14 cellular contexts compared by ENCODE assay signal in the genomic region with DNA sequence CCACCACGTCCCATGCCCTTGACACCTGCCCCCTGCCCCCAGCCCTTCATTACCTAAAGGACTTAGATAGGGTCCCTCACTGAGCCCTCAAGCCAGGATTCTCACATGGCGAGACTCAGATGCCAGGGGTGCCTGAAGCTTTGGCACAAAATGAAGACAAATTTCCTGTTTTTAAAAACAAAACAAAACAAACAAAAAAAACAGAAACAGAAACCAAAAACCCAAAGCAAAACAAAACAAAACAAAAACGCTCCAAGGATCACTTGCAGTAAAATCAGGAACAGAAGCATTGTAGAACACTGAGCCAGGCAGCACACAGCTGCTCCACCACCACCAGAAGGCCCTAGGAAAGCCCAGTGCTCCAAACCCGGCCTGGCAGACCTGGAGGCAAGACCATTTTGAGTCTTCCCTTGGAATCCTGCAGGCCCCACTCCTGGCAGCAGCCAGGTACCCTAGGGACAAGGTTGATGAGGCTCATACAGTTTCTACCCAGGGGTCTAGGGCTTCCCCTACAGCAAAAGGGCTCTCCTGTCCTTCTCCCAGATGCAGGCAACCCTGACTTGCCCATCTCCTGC. TPM values are rescaled to one million over a fixed set of nuclear protein-coding genes. Genes with fewer than 3 reads are reported as not detected.
DNase-seq lines count a peak whose midpoint lies in the region; ATAC-seq, FAIRE-seq and TF ChIP-seq lines count a peak whose summit lies in the region.
"Had no signal": no experiment of that assay in that cellular context is flagged by ENCODE, and none has a peak within 500 bp of the region (broad histone marks: within the 10 kb centered on the region; RNA-seq: fewer than 3 reads in every experiment).

No MANE protein-coding gene starts in this region.

- H3K9me3 Mint-ChIP-seq in activated naive CD8-positive, alpha-beta T cell treated with anti-CD3 and anti-CD28 coated beads, Interleukin-2, amount 10 ng/mL, durations not matched to agents 7 days and 5 days, result no peaks in the 10 kb centered on the region
- no peaks in the 10 kb centered on the region for H3K9me3 Mint-ChIP-seq in activated naive CD8-positive, alpha-beta T cell treated with anti-CD3 and anti-CD28 coated beads for 36 hours
- H3K9me3 Mint-ChIP-seq in astrocyte (ENCODE audit: unreplicated experiment), result no peaks in the 10 kb centered on the region

- no peak overlapping the region for H3K9ac ChIP-seq in astrocyte (ENCODE audit: low read length)
- H3K9ac ChIP-seq in HepG2 (ENCODE audit: insufficient read depth, low read depth, low read length), result peak overlapping the region; percentile 54

- H3K4me1 Mint-ChIP-seq in activated naive CD8-positive, alpha-beta T cell treated with anti-CD3 and anti-CD28 coated beads, Interleukin-2, amount 10 ng/mL, durations not matched to agents 7 days and 5 days, result peaks cover 24% of the 10 kb centered on the region
- H3K4me1 Mint-ChIP-seq in activated naive CD8-positive, alpha-beta T cell treated with anti-CD3 and anti-CD28 coated beads for 36 hours, result peaks cover 21% of the 10 kb centered on the region
- H3K4me1 Mint-ChIP-seq in astrocyte (ENCODE audit: low read depth, unreplicated experiment), result peaks cover 51% of the 10 kb centered on the region

- in situ Hi-C loops in HepG2 (cut with HindIII; ENCODE audit: extremely low pct_ligation_motif_present, low pct_unique_long_range_greater_than_20kb), result no loop called here

- H3K79me2 ChIP-seq in astrocyte (ENCODE audit: insufficient read depth, low read length) (no peaks in the 10 kb centered on the region), HepG2 (ENCODE audit: insufficient read depth, low read length) (peaks cover 83% of the 10 kb centered on the region)

- ATAC-seq in activated naive CD8-positive, alpha-beta T cell treated with anti-CD3 and anti-CD28 coated beads, Interleukin-2, amount 10 ng/mL, durations not matched to agents 7 days and 5 days (ENCODE audit: low read depth), result no peak
- ATAC-seq in HepG2, result no peak
- ATAC-seq: psoas muscle had no signal

- H3K4me3 Mint-ChIP-seq in activated naive CD8-positive, alpha-beta T cell treated with anti-CD3 and anti-CD28 coated beads, Interleukin-2, amount 10 ng/mL, durations not matched to agents 7 days and 5 days, result no peak overlapping the region
- no peak overlapping the region for H3K4me3 Mint-ChIP-seq in activated naive CD8-positive, alpha-beta T cell treated with anti-CD3 and anti-CD28 coated beads for 36 hours
- H3K4me3 Mint-ChIP-seq in astrocyte (ENCODE audit: unreplicated experiment), result no peak overlapping the region
- H3K4me3 Mint-ChIP-seq: activated naive CD8-positive, alpha-beta T cell had no signal

- no peak for FAIRE-seq in astrocyte (lab: Jason Lieb, UNC)
- no peak for FAIRE-seq in HepG2 (lab: Jason Lieb, UNC)

- H3K9me3 ChIP-seq in astrocyte (ENCODE audit: insufficient read depth, low read depth, low read length) (no peaks in the 10 kb centered on the region), HepG2 (ENCODE audit: low read length) (no peaks in the 10 kb centered on the region), vagina (no peaks in the 10 kb centered on the region)
- H3K9me3 ChIP-seq: MG63, psoas muscle had no signal

- H3K36me3 Mint-ChIP-seq in activated naive CD8-positive, alpha-beta T cell treated with anti-CD3 and anti-CD28 coated beads, Interleukin-2, amount 10 ng/mL, durations not matched to agents 7 days and 5 days, result no peaks in the 10 kb centered on the region
- H3K36me3 Mint-ChIP-seq in activated naive CD8-positive, alpha-beta T cell treated with anti-CD3 and anti-CD28 coated beads for 36 hours, result no peaks in the 10 kb centered on the region
- peaks cover 11% of the 10 kb centered on the region for H3K36me3 Mint-ChIP-seq in astrocyte (ENCODE audit: low read depth, unreplicated experiment)

- intact Hi-C loops in HepG2 (cut with micrococcal nuclease; ENCODE audit: unreplicated experiment), result loop anchor here (10.0 kb wide), 1 partner anchor 135 kb away; the partner anchor contains the start of gene NUFIP2
- intact Hi-C loops in vagina (cut with DNase I), result no loop called here

- POLR2A ChIA-PET in activated naive CD8-positive, alpha-beta T cell treated with anti-CD3 and anti-CD28 coated beads, Interleukin-2, amount 10 ng/mL, durations not matched to agents 7 days and 5 days (lab: Charles Lee), result interaction anchor here (2.0 kb wide), 1 partner anchor 11 kb away, joined by 7 read pairs; no protein-coding TSS in a partner anchor
- POLR2A ChIA-PET in HepG2 (lab: Yijun Ruan, JAX), result interaction anchor here (2.1 to 21.6 kb wide), 2 partner anchors 10 to 19 kb away, joined by 7 to 618 read pairs; partner anchors contain the start of gene MYO18A

- CTCF ChIA-PET in HepG2 (lab: Yijun Ruan, JAX; ENCODE audit: low intra/inter-chr PET ratio, low total read pairs), result no interaction called here

- H3K27ac Mint-ChIP-seq in activated naive CD8-positive, alpha-beta T cell treated with anti-CD3 and anti-CD28 coated beads, Interleukin-2, amount 10 ng/mL, durations not matched to agents 7 days and 5 days, result peak overlapping the region; percentile 71
- no peak overlapping the region for H3K27ac Mint-ChIP-seq in activated naive CD8-positive, alpha-beta T cell treated with anti-CD3 and anti-CD28 coated beads for 36 hours
- no peak overlapping the region for H3K27ac Mint-ChIP-seq in astrocyte (ENCODE audit: unreplicated experiment)
- H3K27ac Mint-ChIP-seq: activated naive CD8-positive, alpha-beta T cell had no signal

- peaks cover 3% of the 10 kb centered on the region for H3K27me3 ChIP-seq in astrocyte (ENCODE audit: insufficient read depth, low read length)
- no peaks in the 10 kb centered on the region for H3K27me3 ChIP-seq in HepG2 (ENCODE audit: control insufficient read depth in 1 of 2, insufficient read depth in 2 of 2, low read length in 2 of 2)
- no peaks in the 10 kb centered on the region for H3K27me3 ChIP-seq in vagina
- H3K27me3 ChIP-seq: MG63 had no signal

- H4K20me1 ChIP-seq in astrocyte (ENCODE audit: insufficient read depth, low read length), result peaks cover 70% of the 10 kb centered on the region
- peaks cover 15% of the 10 kb centered on the region for H4K20me1 ChIP-seq in HepG2 (ENCODE audit: insufficient read depth, low read length)

- no peak overlapping the region for H2AFZ ChIP-seq in astrocyte (ENCODE audit: low read depth, low read length)
- no peak overlapping the region for H2AFZ ChIP-seq in HepG2 (ENCODE audit: low read length)

- H3K4me2 ChIP-seq in astrocyte (ENCODE audit: low read length) (peak overlapping the region; percentile 75), HepG2 (ENCODE audit: low read depth, low read length) (peak overlapping the region; percentile 71)

- TF ChIP-seq EP300 in HepG2 (IDR thresholded peaks at IDR 0.05; ENCODE audit: low read depth in 2 of 2, low read length in 2 of 2), result no peak
- no peak for TF ChIP-seq EP300 in HepG2 (CRISPR knock-in tag; IDR thresholded peaks at IDR 0.05; ENCODE audit: borderline replicate concordance)

- TF ChIP-seq CTCF in astrocyte (IDR thresholded peaks at IDR 0.05; ENCODE audit: insufficient read depth, low read depth, low read length) (no peak), HepG2 (CRISPR knock-in tag; IDR thresholded peaks at IDR 0.05) (no peak), vagina (IDR thresholded peaks at IDR 0.05) (no peak)

- no peak overlapping the region for H3K4me3 ChIP-seq in astrocyte (ENCODE audit: insufficient read depth, low read depth, low read length)
- H3K4me3 ChIP-seq in HepG2 (replicated peaks in 1 of 3; ENCODE audit: insufficient read depth in 1 of 3, low read depth in 2 of 3, low read length in 3 of 3), result peak overlapping the region in 1 of 3 experiments; percentile 44; a peak in 1 of 6 replicates
- no peak overlapping the region for H3K4me3 ChIP-seq in vagina
- H3K4me3 ChIP-seq: MG63, psoas muscle had no signal

- H3K27ac ChIP-seq in astrocyte (ENCODE audit: low read depth, low read length) (no peak overlapping the region), HepG2 (ENCODE audit: extremely low read length, insufficient read depth, low read length) (peak overlapping the region; percentile 73), vagina (peak overlapping the region; percentile 42)
- H3K27ac ChIP-seq: psoas muscle had no signal

- H3K36me3 ChIP-seq in astrocyte (ENCODE audit: insufficient read depth, low read length) (no peaks in the 10 kb centered on the region), HepG2 (replicated peaks in 1 of 2; ENCODE audit: control insufficient read depth in 1 of 2, insufficient read depth in 2 of 2, low read length in 2 of 2) (peaks cover 8 to 27% of the 10 kb centered on the region in 2 experiments), vagina (peaks cover 0 to 5% of the 10 kb centered on the region in 2 donors)

- 55% methylated on average over 3 of the region's 4 CpGs for WGBS in HepG2 (ENCODE audit: low lambda C conversion rate)

- TF ChIP-seq POLR2A in HepG2 (IDR thresholded peaks at IDR 0.05; ENCODE audit: insufficient read depth in 1 of 2, low read depth in 2 of 2, low read length in 2 of 2) (no peak), vagina (IDR thresholded peaks at IDR 0.05) (no peak)

- DNase-seq in activated naive CD8-positive, alpha-beta T cell treated with anti-CD3 and anti-CD28 coated beads, Interleukin-2, amount 10 ng/mL, durations not matched to agents 7 days and 5 days, result no peak
- no peak for DNase-seq in activated naive CD8-positive, alpha-beta T cell treated with anti-CD3 and anti-CD28 coated beads for 36 hours
- no peak for DNase-seq in astrocyte (ENCODE audit: low read depth)
- DNase-seq in HepG2 (ENCODE audit: low spot score), result no peak
- DNase-seq in vagina (ENCODE audit: extremely low spot score in 2 of 2), result no peak
- DNase-seq in A172 (ENCODE audit: low spot score), result no peak
- no peak for DNase-seq in COLO829 (ENCODE audit: low spot score)
- DNase-seq in dermis blood vessel endothelial cell, result no peak
- DNase-seq: GOT3, NCI-H69, T1000 had no signal

- H3K4me1 ChIP-seq in astrocyte (ENCODE audit: insufficient read depth, low read length) (peaks cover 53% of the 10 kb centered on the region), HepG2 (ENCODE audit: insufficient read depth, low read length) (peaks cover 86% of the 10 kb centered on the region), vagina (peaks cover 74% of the 10 kb centered on the region)

- BruUV-seq in HepG2 (replicated peaks; lab: Mats Ljungman, UMichigan), result no TSS peak

- no peaks in the 10 kb centered on the region for H3K27me3 Mint-ChIP-seq in activated naive CD8-positive, alpha-beta T cell treated with anti-CD3 and anti-CD28 coated beads, Interleukin-2, amount 10 ng/mL, durations not matched to agents 7 days and 5 days
- no peaks in the 10 kb centered on the region for H3K27me3 Mint-ChIP-seq in activated naive CD8-positive, alpha-beta T cell treated with anti-CD3 and anti-CD28 coated beads for 36 hours
- no peaks in the 10 kb centered on the region for H3K27me3 Mint-ChIP-seq in astrocyte (ENCODE audit: low read depth, unreplicated experiment)
- H3K27me3 Mint-ChIP-seq: activated naive CD8-positive, alpha-beta T cell had no signal

- no peak for TF ChIP-seq RAD21 in HepG2 (CRISPR knock-in tag; IDR thresholded peaks at IDR 0.05)

RNA-seq across cellular contexts. Expression of gene MYO18A, which starts 20.8 kb away (rescaled TPM):
- total RNA-seq in activated naive CD8-positive, alpha-beta T cell treated with anti-CD3 and anti-CD28 coated beads, Interleukin-2, amount 10 ng/mL, durations not matched to agents 7 days and 5 days, result 10 to 100 TPM; 79.7 to 80.6 TPM
- 10 to 100 TPM; 23.6 to 24.2 TPM for total RNA-seq in activated naive CD8-positive, alpha-beta T cell treated with anti-CD3 and anti-CD28 coated beads for 36 hours
- 35.5 and 45.9 TPM in 2 replicates for total RNA-seq in astrocyte
- 21.2 and 24.8 TPM in 2 replicates for total RNA-seq in HepG2 (2016; rRNA removed; fragmentation: Illumina TruSeq; extraction: Trizol)
- 4.9 and 7.5 TPM in 2 replicates for total RNA-seq in HepG2 (2016; cell fraction: cytosol; rRNA removed; fragmentation: Illumina TruSeq; extraction: Trizol; ENCODE audit: low read depth)
- total RNA-seq in HepG2 (2016; cell fraction: insoluble cytoplasmic fraction; rRNA removed; fragmentation: Illumina TruSeq; extraction: Trizol), result 16.3 and 25.6 TPM in 2 replicates
- 5.8 and 6.0 TPM in 2 replicates for total RNA-seq in HepG2 (2016; cell fraction: membrane; rRNA removed; fragmentation: Illumina TruSeq; extraction: Trizol)
- 24.8 and 30.3 TPM in 2 replicates for total RNA-seq in HepG2 (2016; cell fraction: nucleus; rRNA removed; fragmentation: Illumina TruSeq; extraction: Trizol)
- polyA plus RNA-seq in HepG2 (2011; rRNA removed), result 16.8 and 23.2 TPM in 2 replicates
- 8.3 and 9.6 TPM in 2 replicates for polyA plus RNA-seq in HepG2 (2011; cell fraction: cytosol; rRNA removed)
- 155 and 159 TPM in 2 replicates for polyA plus RNA-seq in HepG2 (2011; cell fraction: nucleus; rRNA removed)
- 42.0 and 44.5 TPM in 2 replicates for polyA plus RNA-seq in HepG2 (2012)
- polyA plus RNA-seq in HepG2 (2016; cell fraction: cytosol; fragmentation: Illumina TruSeq; extraction: Trizol; ENCODE audit: low read depth), result 0.96 and 1.4 TPM in 2 replicates
- 16.0 and 20.4 TPM in 2 replicates for polyA plus RNA-seq in HepG2 (2016; cell fraction: insoluble cytoplasmic fraction; fragmentation: Illumina TruSeq; extraction: Trizol; ENCODE audit: low read depth)
- polyA plus RNA-seq in HepG2 (2016; cell fraction: membrane; fragmentation: Illumina TruSeq; extraction: Trizol; ENCODE audit: low read depth), result 2.4 and 3.0 TPM in 2 replicates
- 72.8 and 77.7 TPM in 2 replicates for polyA plus RNA-seq in HepG2 (2016; cell fraction: nucleus; fragmentation: Illumina TruSeq; extraction: Trizol; ENCODE audit: insufficient read depth, low read depth)
- polyA minus RNA-seq in HepG2 (2011; rRNA and poly(A)+ RNA removed; ENCODE audit: low replicate concordance), result 39.4 and 67.1 TPM in 2 replicates
- 13.7 and 17.4 TPM in 2 replicates for polyA minus RNA-seq in HepG2 (2011; cell fraction: cytosol; rRNA and poly(A)+ RNA removed)
- 65.8 and 83.4 TPM in 2 replicates for polyA minus RNA-seq in HepG2 (2011; cell fraction: nucleus; rRNA and poly(A)+ RNA removed)
- total RNA-seq in vagina, result 70.7 TPM
- total RNA-seq in A172 (2014; rRNA removed; shearing (Covaris generic)), result 35.8 and 43.9 TPM in 2 replicates
- total RNA-seq in dermis blood vessel endothelial cell, result 42.4 and 47.4 TPM in 2 replicates
